ENCODE assay signal across 8 cellular contexts in the genomic region with DNA sequence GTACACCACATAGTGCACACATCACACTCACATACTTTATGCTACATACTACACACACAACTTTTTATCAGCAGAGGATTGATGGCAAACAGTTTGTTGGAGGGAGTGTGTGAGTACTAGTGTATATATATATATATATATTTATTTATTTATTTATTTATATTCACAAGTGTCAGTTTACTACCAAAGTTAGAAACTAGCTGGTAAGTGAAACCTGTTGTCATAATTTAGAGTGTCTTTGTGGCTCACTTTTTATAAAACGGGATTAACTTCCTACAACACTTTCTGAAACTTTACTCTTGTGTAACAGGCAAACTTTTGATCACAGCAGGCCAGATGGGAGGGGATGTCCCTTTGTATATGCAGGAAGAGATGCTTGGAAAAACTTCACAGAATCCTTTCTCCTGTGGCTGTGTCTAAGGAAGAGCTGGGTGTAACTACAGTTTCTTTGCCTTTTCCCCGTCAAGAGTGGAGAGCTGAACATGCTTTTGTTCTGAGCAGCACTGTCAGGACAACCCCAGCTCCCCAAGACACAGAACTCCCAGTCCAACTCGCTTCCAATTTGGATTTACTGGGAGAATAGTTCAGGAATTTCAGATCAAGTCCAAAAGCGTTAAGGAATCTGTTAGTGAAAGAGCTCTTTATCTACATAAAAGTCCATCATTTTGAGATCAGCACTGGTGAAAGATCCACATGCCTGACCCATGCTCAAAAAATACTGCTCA. TPM values are rescaled to one million over a fixed set of nuclear protein-coding genes. Genes with fewer than 3 reads are reported as not detected.
A peak's percentile ranks its signal among the peaks of the same experiment; 100 is the strongest.
DNase-seq lines count a peak whose midpoint lies in the region; ATAC-seq and TF ChIP-seq lines count a peak whose summit lies in the region.

No MANE protein-coding gene starts in this region.

- no TSS peak for BruUV-seq in PC-9 (replicated peaks; lab: Mats Ljungman, UMichigan)

- H3K27me3 ChIP-seq in GM23248 (replicated peaks; ENCODE audit: insufficient read depth) = no peaks in the 10 kb centered on the region
- no peaks in the 10 kb centered on the region for H3K27me3 ChIP-seq in PC-9 (ENCODE audit: insufficient read depth, low read depth)

- H3K9me3 ChIP-seq in GM23248 (ENCODE audit: low read depth) (no peaks in the 10 kb centered on the region), PC-9 (ENCODE audit: insufficient read depth, low read depth) (no peaks in the 10 kb centered on the region)

- no peak overlapping the region for H3K27ac ChIP-seq in GM23248
- H3K27ac ChIP-seq in PC-9 = no peak overlapping the region

- H2AFZ ChIP-seq in GM23248 (peak overlapping the region; percentile 97), PC-9 (peak overlapping the region; percentile 99)

- no peak for ATAC-seq in HG03045 (IDR thresholded peaks at IDR 0.05; ENCODE audit: unreplicated experiment)

- no peak for TF ChIP-seq CTCF in PC-9 (conservative IDR thresholded peaks at IDR 0.05)
- TF ChIP-seq CTCF in epithelial cell of proximal tubule (conservative IDR thresholded peaks at IDR 0.05; ENCODE audit: low read depth, low read length) = no peak

- H3F3A ChIP-seq in GM23248 (ENCODE audit: insufficient read depth) (peaks cover 26% of the 10 kb centered on the region; the same call in 1 of the 2 replicates), PC-9 (ENCODE audit: insufficient read depth, low read depth) (peaks cover 13% of the 10 kb centered on the region)

- H3K4me2 ChIP-seq in GM23248 (ENCODE audit: unreplicated experiment) (peak overlapping the region; percentile 64), PC-9 (peak overlapping the region; percentile 96)

- no peaks in the 10 kb centered on the region for H4K20me1 ChIP-seq in GM23248 (ENCODE audit: insufficient read depth)
- no peaks in the 10 kb centered on the region for H4K20me1 ChIP-seq in PC-9 (ENCODE audit: insufficient read depth)

- in situ Hi-C loops in GM23248 (cut with MboI) = no loop called here

- H3K79me2 ChIP-seq in GM23248 (ENCODE audit: insufficient read depth) = no peaks in the 10 kb centered on the region
- H3K79me2 ChIP-seq in PC-9 (ENCODE audit: low read depth) = no peaks in the 10 kb centered on the region

- intact Hi-C loops in PC-9 (cut with micrococcal nuclease; ENCODE audit: unreplicated experiment) = loop anchor here (2.0 to 10.0 kb wide), 3 partner anchors 55 to 225 kb away; no protein-coding TSS in a partner anchor

- CTCF ChIA-PET in PC-9 (lab: Charles Lee) = no interaction called here

- H3K4me3 ChIP-seq in GM23248 (peak overlapping the region; percentile 89), PC-9 (peak overlapping the region; percentile 99; the same call in 1 of the 2 replicates), epithelial cell of proximal tubule (ENCODE audit: low read depth, low read length) (peak overlapping the region; percentile 81)

- H3K4me1 ChIP-seq in GM23248 (ENCODE audit: insufficient read depth) = peaks cover 34% of the 10 kb centered on the region
- H3K4me1 ChIP-seq in PC-9 (replicated peaks; ENCODE audit: insufficient read depth) = peaks cover 24% of the 10 kb centered on the region

- H3K36me3 ChIP-seq in GM23248 (ENCODE audit: low read depth) (no peaks in the 10 kb centered on the region), PC-9 (ENCODE audit: low read depth) (no peaks in the 10 kb centered on the region)

- peak; percentile 31 for DNase-seq in GM23248
- DNase-seq in PC-9 = no peak
- no peak for DNase-seq in epithelial cell of proximal tubule (ENCODE audit: low read depth)
- DNase-seq in putamen (ENCODE audit: low spot score) = peak; percentile 32
- no peak for DNase-seq in NCI-H1048 (lab: John Stamatoyannopoulos, UW)
- DNase-seq in iPS-NIHi7 (ENCODE audit: extremely low spot score) = no peak
- DNase-seq in NCI-H2196 (lab: John Stamatoyannopoulos, UW; ENCODE audit: unreplicated experiment) = no peak

- POLR2A ChIA-PET in PC-9 (lab: Charles Lee; ENCODE audit: unreplicated experiment) = no interaction called here

- H3K9me2 ChIP-seq in GM23248 (ENCODE audit: insufficient read depth) (no peaks in the 10 kb centered on the region), PC-9 (ENCODE audit: insufficient read depth) (no peaks in the 10 kb centered on the region)

- peak overlapping the region; percentile 77 for H3K9ac ChIP-seq in GM23248

- 3 to 5% methylated on average over 4 of the region's 4 CpGs for WGBS in GM23248 (ENCODE audit: low coverage in 1 of 2, low lambda C conversion rate in 2 of 2, missing lambda C conversion rate in 2 of 2), 2 experiments

RNA-seq across cellular contexts. Expression of gene SAMD13, which starts 1.8 kb away (rescaled TPM):
- 0.51 and 0.65 TPM in 2 replicates for total RNA-seq in GM23248 (2014; rRNA removed; shearing (Covaris generic))
- polyA plus RNA-seq in GM23248 (2016; fragmentation: Nextera tagmentation; extraction: Ambion mirVana) = 0.71 and 0.78 TPM in 2 replicates
- total RNA-seq in PC-9 (2021) (0.90 and 2.5 TPM in 2 replicates), epithelial cell of proximal tubule (0.63 and 0.94 TPM in 2 replicates)

Comparison
In these comparisons a context has a peak if more than half of its experiments do, and no peak if none do; other contexts are left out.
1. DNase-seq: peak in GM23248 (single experiment) and putamen (single experiment); none in PC-9 (0 of 2), epithelial cell of proximal tubule (single experiment), NCI-H1048 (single experiment), iPS-NIHi7 (single experiment) and NCI-H2196 (single experiment).
2. Peak in every context shown above with its lines, with median percentiles within 50 percentile points of each other: H3K4me3 ChIP-seq.